8 cellular contexts compared by ENCODE assay signal in genomic region chr17:47650525-47651522, GRCh38. TPM values are rescaled to one million over a fixed set of nuclear protein-coding genes. Genes with fewer than 3 reads are reported as not detected.
DNase-seq lines count a peak whose midpoint lies in the region; ATAC-seq and TF ChIP-seq lines count a peak whose summit lies in the region.

No MANE protein-coding gene starts in this region.

- peaks cover 56% of the 10 kb centered on the region for H3K36me3 Mint-ChIP-seq in GM23338 (ENCODE audit: low read depth)
- peaks cover 42% of the 10 kb centered on the region for H3K36me3 Mint-ChIP-seq in nephron (ENCODE audit: low read depth)

- H3F3A ChIP-seq in GM23338 (replicated peaks; ENCODE audit: low read depth): peaks cover 36% of the 10 kb centered on the region

- H3K9me3 Mint-ChIP-seq in GM23338 (no peaks in the 10 kb centered on the region; the same call in 2 of the 3 replicates), nephron (no peaks in the 10 kb centered on the region)

- H3K36me3 ChIP-seq in GM23338 (ENCODE audit: insufficient read depth): peaks cover 46% of the 10 kb centered on the region
- H3K36me3 ChIP-seq in RWPE2 (ENCODE audit: low read depth): peaks cover 52% of the 10 kb centered on the region

- peaks cover 45% of the 10 kb centered on the region for H4K20me1 ChIP-seq in GM23338 (replicated peaks; ENCODE audit: insufficient read depth)

- H3K27me3 ChIP-seq in GM23338 (ENCODE audit: insufficient read depth) (no peaks in the 10 kb centered on the region), RWPE2 (ENCODE audit: insufficient read depth, poor library complexity, severe bottlenecking) (no peaks in the 10 kb centered on the region)

- peak overlapping the region; percentile 99 for H3K27ac ChIP-seq in GM23338 (ENCODE audit: low read depth)
- H3K27ac ChIP-seq in RWPE2 (ENCODE audit: poor library complexity, severe bottlenecking): peak overlapping the region; percentile 85

- H3K27me3 Mint-ChIP-seq in GM23338 (ENCODE audit: insufficient read depth, low read depth, poor library complexity) (peaks cover 16% of the 10 kb centered on the region), nephron (ENCODE audit: low read depth) (peaks cover 3% of the 10 kb centered on the region)

- peak overlapping the region; percentile 99 for H3K4me2 ChIP-seq in GM23338

- no peaks in the 10 kb centered on the region for H3K9me3 ChIP-seq in RWPE2 (ENCODE audit: severe bottlenecking)

- H3K4me1 ChIP-seq in GM23338 (ENCODE audit: insufficient read depth) (peaks cover 19% of the 10 kb centered on the region), RWPE2 (ENCODE audit: insufficient read depth, poor library complexity, severe bottlenecking) (peaks cover 22% of the 10 kb centered on the region)

- H3K4me1 Mint-ChIP-seq in GM23338 (peaks cover 26% of the 10 kb centered on the region), nephron (peaks cover 30% of the 10 kb centered on the region)

- H3K4me3 ChIP-seq in GM23338: peak overlapping the region; percentile 96
- H3K4me3 ChIP-seq in RWPE2 (ENCODE audit: severe bottlenecking): peak overlapping the region; percentile 81
- H3K4me3 ChIP-seq in fibroblast of the aortic adventitia (ENCODE audit: low read depth, low read length): peak overlapping the region; percentile 83

- ATAC-seq in GM23338 (peak; percentile 61), RWPE2 (ENCODE audit: low read depth) (peak; percentile 55)

- no peak overlapping the region for H2AFZ ChIP-seq in GM23338

- no peaks in the 10 kb centered on the region for H3K9me2 ChIP-seq in GM23338 (ENCODE audit: insufficient read depth)

- peaks cover 69% of the 10 kb centered on the region for H3K79me2 ChIP-seq in GM23338 (replicated peaks; ENCODE audit: insufficient read depth)

- peak overlapping the region; percentile 92 for H3K4me3 Mint-ChIP-seq in GM23338
- H3K4me3 Mint-ChIP-seq in nephron: peak overlapping the region; percentile 93

- H3K27ac Mint-ChIP-seq in GM23338 (peak overlapping the region; percentile 96), nephron (peak overlapping the region; percentile 59 to 88 (median 65))

- TF ChIP-seq CTCF in GM23338 (conservative IDR thresholded peaks at IDR 0.05; ENCODE audit: low read depth in 2 of 2) (no peak), RWPE2 (IDR thresholded peaks at IDR 0.05; ENCODE audit: poor library complexity, severe bottlenecking) (no peak), fibroblast of the aortic adventitia (IDR thresholded peaks at IDR 0.05; ENCODE audit: insufficient read depth, low read length) (no peak), nephron (IDR thresholded peaks at IDR 0.05; ENCODE audit: unreplicated experiment in 3 of 3) (no peak)

- DNase-seq in DMS53 treated with DMSO at 0.1 percent for 48 hours (lab: John Stamatoyannopoulos, UW; ENCODE audit: unreplicated experiment) (peak; percentile 97), GM23338 (ENCODE audit: low spot score) (peak; percentile 99), LoVo (ENCODE audit: low spot score) (peak; percentile 94), RWPE2 (ENCODE audit: low spot score) (peak; percentile 99), fibroblast of the aortic adventitia (ENCODE audit: low read depth) (peak; percentile 95)
- DNase-seq in activated effector memory CD4-positive, alpha-beta T cell treated with Interleukin-2 at 50 U/mL for 16 hours: peak; percentile 88
- DNase-seq in stimulated activated naive CD4-positive, alpha-beta T cell treated with Interleukin-2 at 50 U/mL for 16 hours (lab: John Stamatoyannopoulos, UW): peak; percentile 96

TF ChIP-seq in GM23338, 12 proteins besides CTCF, POLR2A, EP300 and RAD21:
- TF ChIP-seq STAT1 (IDR thresholded peaks at IDR 0.05; ENCODE audit: unreplicated experiment) (no peak), EZH2phosphoT487 (IDR thresholded peaks at IDR 0.05; ENCODE audit: unreplicated experiment) (no peak), POLR2AphosphoS5 (IDR thresholded peaks at IDR 0.05; ENCODE audit: low read depth) (0 out of 2 replicates have a peak, but pooled peaks have one; percentile 35), CREB1 (CRISPR knock-in tag; IDR thresholded peaks at IDR 0.05; ENCODE audit: low read depth) (peak; percentile 70)

RNA-seq across cellular contexts. Expression of gene KPNB1, which starts 1.1 kb away (rescaled TPM):
- 526 and 599 TPM in 2 replicates for total RNA-seq in GM23338 (2014; rRNA removed; shearing (Covaris generic))
- 219 and 274 TPM in 2 replicates for polyA plus RNA-seq in GM23338 (2016; fragmentation: Nextera tagmentation; extraction: Ambion mirVana)
- 473 and 851 TPM in 2 replicates for total RNA-seq in fibroblast of the aortic adventitia (ENCODE audit: low replicate concordance)

RNA-seq across cellular contexts. Expression of gene TBKBP1, which starts 43.1 kb away (rescaled TPM):
- 10.6 and 12.1 TPM in 2 replicates for total RNA-seq in GM23338 (2014; rRNA removed; shearing (Covaris generic))
- polyA plus RNA-seq in GM23338 (2016; fragmentation: Nextera tagmentation; extraction: Ambion mirVana): 2.2 and 2.5 TPM in 2 replicates
- total RNA-seq in fibroblast of the aortic adventitia (ENCODE audit: low replicate concordance): 7.9 and 9.5 TPM in 2 replicates

Comparison
In these comparisons a context has a peak if more than half of its experiments do, and no peak if none do; other contexts are left out.
1. Peak in every context shown above with its lines: DNase-seq, ATAC-seq, H3K4me3 ChIP-seq and H3K27ac ChIP-seq.